Comparison of ENCODE assay signal across 17 cellular contexts in genomic region chr2:145027073-145027459, GRCh38.
DNase-seq lines count a peak whose midpoint lies in the region; ATAC-seq and TF ChIP-seq lines count a peak whose summit lies in the region.
"Had no signal": no experiment of that assay in that cellular context is flagged by ENCODE, and none has a peak within 500 bp of the region (broad histone marks: within the 10 kb centered on the region; RNA-seq: fewer than 3 reads in every experiment).

No MANE protein-coding gene starts in this region.

- H3K4me1 Mint-ChIP-seq in T-cell: no peaks in the 10 kb centered on the region

- POLR2A ChIA-PET in T-cell (lab: Charles Lee): no interaction called here

- H3K36me3 Mint-ChIP-seq in T-cell: no peaks in the 10 kb centered on the region
- H3K36me3 Mint-ChIP-seq: CD14-positive monocyte had no signal

- ATAC-seq in SK-N-SH treated with all-trans-retinoic acid at 6 μM for 48 hours: peak; percentile 40
- no peak for ATAC-seq in T-cell (replicated peaks in 1 of 4)
- ATAC-seq: foreskin keratinocyte, left lobe of liver had no signal

- H3K9me3 Mint-ChIP-seq in T-cell: no peaks in the 10 kb centered on the region
- H3K9me3 Mint-ChIP-seq: CD14-positive monocyte had no signal

- no peak overlapping the region for H3K27ac Mint-ChIP-seq in T-cell
- H3K27ac Mint-ChIP-seq: CD14-positive monocyte had no signal

- CTCF ChIA-PET in T-cell (lab: Charles Lee): no interaction called here

- peak; percentile 6 for DNase-seq in GM03348 (ENCODE audit: low spot score)
- peak; percentile 95 for DNase-seq in foreskin melanocyte
- peak; percentile 7 for DNase-seq in superior temporal gyrus (ENCODE audit: extremely low spot score)
- no peak for DNase-seq in DMS153 (lab: John Stamatoyannopoulos, UW)
- no peak for DNase-seq in NK-92 (lab: John Stamatoyannopoulos, UW; ENCODE audit: unreplicated experiment)
- no peak for DNase-seq in T-cell
- DNase-seq: activated CD4-positive, alpha-beta T cell treated with anti-CD3 and anti-CD28 coated beads for 1 hour; DND-41; foreskin keratinocyte; NCI-H1930; NCI-H524 treated with DMSO at 0.1 percent for 48 hours; stimulated activated CD4-positive, alpha-beta T cell treated with anti-CD3 and anti-CD28 coated beads, Interleukin-4, amount 100 ng/mL, for 4 hours; stimulated activated CD8-positive, alpha-beta memory T cell treated with anti-CD3 and anti-CD28 coated beads, Interleukin-4, amount 100 ng/mL, for 48 hours; T1000 had no signal

- peaks cover 0 to 7% of the 10 kb centered on the region in 2 donors for H3K27me3 Mint-ChIP-seq in T-cell

- no peak overlapping the region for H3K4me3 Mint-ChIP-seq in T-cell
- H3K4me3 Mint-ChIP-seq: CD14-positive monocyte had no signal

TF ChIP-seq in SK-N-SH treated with all-trans-retinoic acid at 6 μM for 48 hours, 23 proteins besides CTCF, POLR2A, EP300 and RAD21:
- TF ChIP-seq OSR1 (CRISPR knock-in tag; IDR thresholded peaks at IDR 0.05): no peak
TF ChIP-seq in SK-N-SH treated with all-trans-retinoic acid at 6 μM for 48 hours: peak in this region for 0.

Comparison
In these comparisons a context has a peak if more than half of its experiments do, and no peak if none do; other contexts are left out.
1. DNase-seq: peak in GM03348 (single experiment), foreskin melanocyte (single experiment) and superior temporal gyrus (single experiment); none in DMS153 (single experiment), NK-92 (single experiment) and T-cell (0 of 34).